Comparison of ENCODE assay signal across 2 cellular contexts in genomic region chr20:62876826-62877728, GRCh38.
TF ChIP-seq lines count a peak whose summit lies in the region.

No MANE protein-coding gene starts in this region.

TF ChIP-seq in IMR-90, 13 proteins besides CTCF, POLR2A, EP300 and RAD21:
- TF ChIP-seq RCOR1 (IDR thresholded peaks at IDR 0.05; ENCODE audit: insufficient replicate concordance, low read length) (no peak), ELK1 (IDR thresholded peaks at IDR 0.05; ENCODE audit: borderline replicate concordance, low read depth, low read length) (no peak), CEBPB (IDR thresholded peaks at IDR 0.05; ENCODE audit: low read depth, low read length) (no peak), CHD1 (IDR thresholded peaks at IDR 0.05; ENCODE audit: low read depth, low read length) (no peak), MAZ (IDR thresholded peaks at IDR 0.05; ENCODE audit: borderline replicate concordance, low read depth, low read length) (no peak), MAFK (IDR thresholded peaks at IDR 0.05; ENCODE audit: low read depth, low read length) (no peak), USF2 (IDR thresholded peaks at IDR 0.05; ENCODE audit: low read depth, low read length) (no peak), RFX5 (IDR thresholded peaks at IDR 0.05; ENCODE audit: low read depth, low read length) (no peak), SMC3 (IDR thresholded peaks at IDR 0.05; ENCODE audit: low read depth, low read length) (no peak), NFE2L2 (IDR thresholded peaks at IDR 0.05; ENCODE audit: low read depth, low read length) (no peak), BHLHE40 (IDR thresholded peaks at IDR 0.05; ENCODE audit: low read depth, low read length) (no peak), FOS (IDR thresholded peaks at IDR 0.05; ENCODE audit: low read depth, low read length) (no peak), MXI1 (IDR thresholded peaks at IDR 0.05; ENCODE audit: borderline replicate concordance, low read depth, low read length) (no peak)

TF ChIP-seq in H1, 55 proteins besides CTCF, POLR2A, EP300 and RAD21:
- TF ChIP-seq POU5F1 (IDR thresholded peaks at IDR 0.05; ENCODE audit: low read depth, low read length) (no peak), JUND (IDR thresholded peaks at IDR 0.05; ENCODE audit: low read length) (no peak), PHF8 (conservative IDR thresholded peaks at IDR 0.05; ENCODE audit: low read depth, low read length) (no peak), CREB1 (IDR thresholded peaks at IDR 0.05) (no peak), SIX5 (IDR thresholded peaks at IDR 0.05; ENCODE audit: low read depth, low read length) (no peak), GTF2F1 (IDR thresholded peaks at IDR 0.05; ENCODE audit: borderline replicate concordance, low read depth, low read length) (no peak), SP4 (IDR thresholded peaks at IDR 0.05; ENCODE audit: low read length) (no peak), TAF1 (IDR thresholded peaks at IDR 0.05; ENCODE audit: low read depth, low read length) (no peak), YY1 (IDR thresholded peaks at IDR 0.05; ENCODE audit: low read depth, low read length) (no peak), RBBP5 (IDR thresholded peaks at IDR 0.05; ENCODE audit: borderline replicate concordance, low read depth, low read length) (no peak), SIRT6 (IDR thresholded peaks at IDR 0.05; ENCODE audit: low read length) (no peak), SP1 (IDR thresholded peaks at IDR 0.05; ENCODE audit: low read depth, low read length) (no peak), SP2 (IDR thresholded peaks at IDR 0.05; ENCODE audit: low read length) (no peak), SUZ12 (IDR thresholded peaks at IDR 0.05; ENCODE audit: low read length) (no peak), SRF (IDR thresholded peaks at IDR 0.05; ENCODE audit: low read depth, low read length) (no peak), POLR2AphosphoS5 (IDR thresholded peaks at IDR 0.05; ENCODE audit: low read depth, low read length) (no peak)
